In the genomic region with DNA sequence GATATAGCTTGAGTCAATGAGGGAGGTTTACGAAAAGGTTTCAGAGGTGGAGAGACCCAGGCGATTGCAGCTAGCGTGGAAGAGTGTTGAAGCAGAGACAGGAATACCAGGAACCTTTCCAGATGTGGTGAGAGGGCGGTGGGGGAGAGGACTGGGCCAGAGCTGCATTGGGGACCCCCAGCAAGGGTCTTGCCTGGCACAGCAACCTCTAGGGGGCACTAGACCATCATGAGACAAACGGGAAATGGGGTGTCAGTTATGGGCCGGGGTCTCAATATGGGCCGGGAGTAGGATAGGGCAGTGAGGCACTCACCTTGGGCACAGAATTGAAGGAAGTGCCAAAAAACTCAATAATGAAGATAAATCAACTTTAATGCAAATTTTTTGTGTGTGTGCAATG, we compare ENCODE assay signal across 15 cellular contexts. TPM values are rescaled to one million over a fixed set of nuclear protein-coding genes. Genes with fewer than 3 reads are reported as not detected.
A peak's percentile ranks its signal among the peaks of the same experiment; 100 is the strongest.
DNase-seq lines count a peak whose midpoint lies in the region; ATAC-seq and TF ChIP-seq lines count a peak whose summit lies in the region.
"Had no signal": no experiment of that assay in that cellular context is flagged by ENCODE, and none has a peak within 500 bp of the region (broad histone marks: within the 10 kb centered on the region; RNA-seq: fewer than 3 reads in every experiment).

No MANE protein-coding gene starts in this region.

- H3K9ac ChIP-seq in endodermal cell (ENCODE audit: extremely low read depth, low read length, poor library complexity, severe bottlenecking) = no peak overlapping the region

- no peak for DNase-seq in NB4 (ENCODE audit: low read depth)
- DNase-seq in endodermal cell = peak; percentile 71
- peak; percentile 11 for DNase-seq in posterior vena cava (ENCODE audit: low spot score)
- DNase-seq in NCI-H2227 treated with DMSO at 0.1 percent for 48 hours (lab: John Stamatoyannopoulos, UW) = no peak
- DNase-seq in stimulated activated naive CD8-positive, alpha-beta T cell treated with anti-CD3 and anti-CD28 coated beads, Interleukin-15, amount 100 ng/mL, for 72 hours = no peak
- DNase-seq in NCI-H446 treated with DMSO at 0.1 percent for 48 hours (lab: John Stamatoyannopoulos, UW) = no peak
- DNase-seq: activated T-cell treated with anti-CD3 and anti-CD28 coated beads, Interleukin-2, amount 50 U/mL, for 4 hours; hypothalamus; midbrain; NCI-H1092; retina; SIG-M5; testis had no signal

- no peak overlapping the region for H3K27ac Mint-ChIP-seq in endodermal cell
- H3K27ac Mint-ChIP-seq in stimulated activated naive CD8-positive, alpha-beta T cell treated with anti-CD3 and anti-CD28 coated beads, Interleukin-15, amount 100 ng/mL, for 72 hours = no peak overlapping the region

- no peak overlapping the region for H3K4me3 Mint-ChIP-seq in endodermal cell
- no peak overlapping the region for H3K4me3 Mint-ChIP-seq in stimulated activated naive CD8-positive, alpha-beta T cell treated with anti-CD3 and anti-CD28 coated beads, Interleukin-15, amount 100 ng/mL, for 72 hours
- H3K4me3 Mint-ChIP-seq: activated T-cell treated with anti-CD3 and anti-CD28 coated beads, Interleukin-2, amount 50 U/mL, for 4 hours had no signal

- no peaks in the 10 kb centered on the region for H3K9me3 ChIP-seq in endodermal cell (ENCODE audit: control insufficient read depth, low read length)
- H3K9me3 ChIP-seq: testis had no signal

- H3K27me3 Mint-ChIP-seq in endodermal cell (ENCODE audit: insufficient read depth) = peaks cover 35% of the 10 kb centered on the region
- peaks cover 48% of the 10 kb centered on the region for H3K27me3 Mint-ChIP-seq in stimulated activated naive CD8-positive, alpha-beta T cell treated with anti-CD3 and anti-CD28 coated beads, Interleukin-15, amount 100 ng/mL, for 72 hours

- no peaks in the 10 kb centered on the region for H3K9me3 Mint-ChIP-seq in endodermal cell
- H3K9me3 Mint-ChIP-seq in stimulated activated naive CD8-positive, alpha-beta T cell treated with anti-CD3 and anti-CD28 coated beads, Interleukin-15, amount 100 ng/mL, for 72 hours = no peaks in the 10 kb centered on the region
- H3K9me3 Mint-ChIP-seq: activated T-cell treated with anti-CD3 and anti-CD28 coated beads, Interleukin-2, amount 50 U/mL, for 4 hours had no signal

- no peaks in the 10 kb centered on the region for H3K4me1 ChIP-seq in endodermal cell (ENCODE audit: control insufficient read depth, insufficient read depth, low read length)

- TF ChIP-seq POLR2A in NB4 (IDR thresholded peaks at IDR 0.05; ENCODE audit: extremely low read depth, insufficient read length) = no peak

- no peak overlapping the region for H3K27ac ChIP-seq in endodermal cell (ENCODE audit: low read depth, low read length)
- H3K27ac ChIP-seq: testis had no signal

- intact Hi-C loops in posterior vena cava (cut with DNase I) = loop anchor here in 1 of 2 donors (10.0 kb wide), 1 partner anchor 57 kb away; a partner anchor contains a TSS

- no peak overlapping the region for H3K4me3 ChIP-seq in NB4 (ENCODE audit: low read depth, low read length)
- H3K4me3 ChIP-seq in endodermal cell (ENCODE audit: low read length) = no peak overlapping the region
- H3K4me3 ChIP-seq: testis had no signal

- WGBS in endodermal cell (ENCODE audit: insufficient coverage in 1 of 2, insufficient read length in 1 of 2), 2 experiments = 89 to 92% methylated on average over 7 of the region's 7 CpGs

- ATAC-seq in GM21737 (IDR thresholded peaks at IDR 0.05; ENCODE audit: unreplicated experiment) = no peak
- ATAC-seq in stimulated activated naive CD8-positive, alpha-beta T cell treated with anti-CD3 and anti-CD28 coated beads, Interleukin-15, amount 100 ng/mL, for 72 hours = no peak
- ATAC-seq: activated T-cell treated with anti-CD3 and anti-CD28 coated beads, Interleukin-2, amount 50 U/mL, for 4 hours had no signal

- TF ChIP-seq CTCF in GM12872 (IDR thresholded peaks at IDR 0.05; ENCODE audit: insufficient read depth, low read depth, low read length) (peak; percentile 31; the same call in 1 of the 3 replicates), NB4 (IDR thresholded peaks at IDR 0.05; ENCODE audit: low read depth, low read length) (peak; percentile 45), endodermal cell (conservative IDR thresholded peaks at IDR 0.05) (peak; percentile 70)

- no peaks in the 10 kb centered on the region for H3K4me1 Mint-ChIP-seq in endodermal cell
- H3K4me1 Mint-ChIP-seq in stimulated activated naive CD8-positive, alpha-beta T cell treated with anti-CD3 and anti-CD28 coated beads, Interleukin-15, amount 100 ng/mL, for 72 hours = peaks cover 4% of the 10 kb centered on the region

- peaks cover 4% of the 10 kb centered on the region for H3K36me3 Mint-ChIP-seq in endodermal cell (ENCODE audit: low read depth)

- peaks cover 18% of the 10 kb centered on the region for H3K27me3 ChIP-seq in endodermal cell (ENCODE audit: control insufficient read depth, insufficient read depth, low read length, poor library complexity, severe bottlenecking)
- H3K27me3 ChIP-seq: testis had no signal

- no peaks in the 10 kb centered on the region for H3K36me3 ChIP-seq in endodermal cell (ENCODE audit: control insufficient read depth, insufficient read depth, low read length)

RNA-seq across cellular contexts. Expression of a gene that starts 2.1 kb away (rescaled TPM):
- total RNA-seq in endodermal cell (10 to 100 TPM; 21.2 to 34.4 TPM), posterior vena cava (10 to 100 TPM; 36.1 to 36.8 TPM)
- 34.1 TPM for polyA plus RNA-seq in endodermal cell (2013, experiment 1 of 2)
- 28.8 TPM for polyA plus RNA-seq in endodermal cell (2013, experiment 2 of 2)

RNA-seq across cellular contexts. Expression of a gene that starts 33.6 kb away (rescaled TPM):
- under 1 TPM in 1 of 2 donors, not detected in 1; 0.35 TPM for total RNA-seq in endodermal cell
- 1.6 TPM for polyA plus RNA-seq in endodermal cell (2013, experiment 1 of 2)
- polyA plus RNA-seq in endodermal cell (2013, experiment 2 of 2) = 0.95 TPM
- total RNA-seq in posterior vena cava = not detected
- total RNA-seq: activated T-cell treated with anti-CD3 and anti-CD28 coated beads, Interleukin-2, amount 50 U/mL, for 4 hours had no signal

Comparison
In these comparisons a context has a peak if more than half of its experiments do, and no peak if none do; other contexts are left out.
1. DNase-seq: peak in endodermal cell (single experiment) and posterior vena cava (single experiment); none in NB4 (single experiment), NCI-H2227 treated with DMSO at 0.1 percent for 48 hours (single experiment), stimulated activated naive CD8-positive, alpha-beta T cell treated with anti-CD3 and anti-CD28 coated beads, Interleukin-15, amount 100 ng/mL, for 72 hours (0 of 2) and NCI-H446 treated with DMSO at 0.1 percent for 48 hours (single experiment).
2. Peak in every context shown above with its lines, with median percentiles within 50 percentile points of each other: CTCF ChIP-seq.